Comparison of ENCODE assay signal across 35 cellular contexts in the genomic region with DNA sequence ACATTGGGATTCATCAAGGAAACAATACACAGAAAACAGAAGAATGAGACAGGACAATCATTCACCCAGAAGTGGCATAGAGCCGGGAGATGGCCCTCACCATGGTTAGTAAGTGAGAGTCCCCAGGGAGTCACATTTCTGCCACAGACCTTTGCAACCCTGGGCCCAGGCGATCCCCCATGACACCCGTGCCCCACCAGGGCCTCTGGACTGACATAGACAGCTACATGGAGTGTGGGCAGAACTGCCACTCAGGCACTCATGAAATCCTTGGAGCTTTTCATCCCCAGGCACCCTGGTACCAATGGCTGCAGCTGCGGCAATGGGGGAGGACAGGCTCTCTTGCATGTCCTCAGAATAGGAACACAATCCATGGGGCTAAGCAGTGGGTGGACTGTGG.
"Had no signal": no experiment of that assay in that cellular context is flagged by ENCODE, and none has a peak within 500 bp of the region (broad histone marks: within the 10 kb centered on the region; RNA-seq: fewer than 3 reads in every experiment).

No MANE protein-coding gene starts in this region.

- ATAC-seq: activated CD8-positive, alpha-beta T cell treated with anti-CD3 and anti-CD28 coated beads for 36 hours; activated naive CD4-positive, alpha-beta T cell treated with anti-CD3 and anti-CD28 coated beads, Interleukin-2, amount 50 U/mL, for 72 hours; activated T-cell treated with anti-CD3 and anti-CD28 coated beads, Interleukin-2, amount 50 U/mL, for 4 hours; activated T-cell treated with anti-CD3 and anti-CD28 coated beads, Interleukin-2, amount 50 U/mL, for 72 hours; activated T-helper 17 cell treated with anti-CD3 and anti-CD28 coated beads, Interleukin-2, amount 50 U/mL, for 72 hours; body of pancreas had no signal

- H3K36me3 Mint-ChIP-seq: activated CD4-positive, alpha-beta memory T cell treated with anti-CD3 and anti-CD28 coated beads for 36 hours had no signal

- H3K27me3 ChIP-seq: adrenal gland, body of pancreas, brain microvascular endothelial cell, breast epithelium had no signal

- H3K36me3 ChIP-seq: adrenal gland, brain microvascular endothelial cell, breast epithelium had no signal

- H3K27ac Mint-ChIP-seq: activated B cell treated with CpG ODN at 0.5 μM for 24 hours; activated CD4-positive, alpha-beta memory T cell treated with anti-CD3 and anti-CD28 coated beads for 36 hours; activated CD4-positive, alpha-beta T cell treated with anti-CD3 and anti-CD28 coated beads, Interleukin-2, amount 10 ng/mL, durations not matched to agents 24 days and 14 days; activated CD8-positive, alpha-beta T cell treated with anti-CD3 and anti-CD28 coated beads for 36 hours; activated naive CD4-positive, alpha-beta T cell treated with anti-CD3 and anti-CD28 coated beads for 36 hours; activated naive CD4-positive, alpha-beta T cell treated with anti-CD3 and anti-CD28 coated beads, Interleukin-2, amount 50 U/mL, for 72 hours; activated naive CD8-positive, alpha-beta T cell treated with anti-CD3 and anti-CD28 coated beads for 36 hours; activated T-cell treated with anti-CD3 and anti-CD28 coated beads, Interleukin-2, amount 50 U/mL, for 72 hours; activated T-helper 1 cell treated with anti-CD3 and anti-CD28 coated beads, Interleukin-12 subunit alpha, Interleukin-12 subunit beta, Interleukin-2, Interleukin-4 antibody, amounts not matched to agents 30 ng/mL and 10 ng/mL and 1 ng/mL, durations not matched to agents 14 hours and 24 hours and 36 hours; activated T-helper 17 cell treated with anti-CD3 and anti-CD28 coated beads, Interleukin-2, amount 50 U/mL, for 72 hours; T-helper 1 cell treated with Interleukin-12 subunit alpha and Interleukin-12 subunit beta and Interleukin-4 antibody, amounts not matched to agents 30 μg/mL and 1 μg/mL, for 36 hours; T-helper 2 cell treated with Interferon-gamma antibody and Interleukin-4, amounts not matched to agents 5 μg/mL and 100 μg/mL, for 36 hours had no signal

- H3K4me3 ChIP-seq: adrenal gland, body of pancreas, breast epithelium had no signal

- H3K27ac ChIP-seq: adrenal gland, body of pancreas, brain microvascular endothelial cell, breast epithelium, VCaP had no signal

- DNase-seq: activated B cell treated with CpG ODN at 0.5 μM for 24 hours; activated CD4-positive, alpha-beta memory T cell treated with anti-CD3 and anti-CD28 coated beads for 36 hours; activated CD4-positive, alpha-beta T cell treated with anti-CD3 and anti-CD28 coated beads for 4 hours; activated CD4-positive, alpha-beta T cell treated with anti-CD3 and anti-CD28 coated beads, Interleukin-2, amount 10 ng/mL, durations not matched to agents 24 days and 14 days; activated CD4-positive, alpha-beta T cell treated with anti-CD3 and anti-CD28 coated beads, Interleukin-2, amount 50 U/mL, for 1 hour; activated CD4-positive, alpha-beta T cell treated with anti-CD3 and anti-CD28 coated beads, Interleukin-2, amount 50 U/mL, for 4 hours; activated CD4-positive, CD25-positive, alpha-beta regulatory T cell treated with anti-CD3 and anti-CD28 coated beads, Interleukin-2, amount 50 U/mL, for 72 hours; activated CD8-positive, alpha-beta memory T cell treated with anti-CD3 and anti-CD28 coated beads, Interleukin-2, amount 50 U/mL, for 4 hours; activated CD8-positive, alpha-beta T cell treated with anti-CD3 and anti-CD28 coated beads for 36 hours; activated effector memory CD4-positive, alpha-beta T cell treated with anti-CD3 and anti-CD28 coated beads, Interleukin-2, amount 50 U/mL, for 16 hours; activated gamma-delta T cell treated with Interleukin-2 at 50 U/mL for 16 hours; activated naive CD4-positive, alpha-beta T cell; activated naive CD4-positive, alpha-beta T cell treated with anti-CD3 and anti-CD28 coated beads for 36 hours; activated naive CD4-positive, alpha-beta T cell treated with anti-CD3 and anti-CD28 coated beads, Interleukin-2, amount 50 U/mL, for 16 hours; activated naive CD8-positive, alpha-beta T cell treated with anti-CD3 and anti-CD28 coated beads for 36 hours; activated T-cell treated with anti-CD3 and anti-CD28 coated beads for 4 hours; activated T-cell treated with anti-CD3 and anti-CD28 coated beads, Interleukin-2, amount 50 U/mL, for 1 hour; activated T-cell treated with anti-CD3 and anti-CD28 coated beads, Interleukin-2, amount 50 U/mL, for 4 hours; activated T-cell treated with anti-CD3 and anti-CD28 coated beads, Interleukin-2, amount 50 U/mL, for 72 hours; adrenal gland; amniotic stem cell; body of pancreas; brain microvascular endothelial cell; central memory CD4-positive, alpha-beta T cell; SW 1271; T-helper 1 cell; T-helper 2 cell; T-helper 9 cell had no signal

- H3K27me3 Mint-ChIP-seq: activated B cell treated with CpG ODN at 0.5 μM for 24 hours; activated CD4-positive, alpha-beta memory T cell treated with anti-CD3 and anti-CD28 coated beads for 36 hours; activated CD4-positive, alpha-beta T cell treated with anti-CD3 and anti-CD28 coated beads, Interleukin-2, amount 10 ng/mL, durations not matched to agents 24 days and 14 days; activated CD8-positive, alpha-beta T cell treated with anti-CD3 and anti-CD28 coated beads for 36 hours; activated naive CD8-positive, alpha-beta T cell treated with anti-CD3 and anti-CD28 coated beads for 36 hours; activated T-helper 17 cell treated with anti-CD3 and anti-CD28 coated beads, Interleukin-2, amount 50 U/mL, for 72 hours had no signal

- H3K4me1 Mint-ChIP-seq: activated B cell treated with CpG ODN at 0.5 μM for 24 hours; activated CD4-positive, alpha-beta T cell treated with anti-CD3 and anti-CD28 coated beads, Interleukin-2, amount 10 ng/mL, durations not matched to agents 24 days and 14 days; activated naive CD8-positive, alpha-beta T cell treated with anti-CD3 and anti-CD28 coated beads for 36 hours; activated T-helper 17 cell treated with anti-CD3 and anti-CD28 coated beads, Interleukin-2, amount 50 U/mL, for 72 hours had no signal

- H3K4me3 Mint-ChIP-seq: activated B cell treated with CpG ODN at 0.5 μM for 24 hours; activated CD4-positive, alpha-beta memory T cell treated with anti-CD3 and anti-CD28 coated beads for 36 hours; activated CD4-positive, alpha-beta T cell treated with anti-CD3 and anti-CD28 coated beads, Interleukin-2, amount 10 ng/mL, durations not matched to agents 24 days and 14 days; activated CD8-positive, alpha-beta T cell treated with anti-CD3 and anti-CD28 coated beads for 36 hours; activated naive CD4-positive, alpha-beta T cell treated with anti-CD3 and anti-CD28 coated beads for 36 hours; activated naive CD8-positive, alpha-beta T cell treated with anti-CD3 and anti-CD28 coated beads for 36 hours; activated T-cell treated with anti-CD3 and anti-CD28 coated beads, Interleukin-2, amount 50 U/mL, for 4 hours; activated T-cell treated with anti-CD3 and anti-CD28 coated beads, Interleukin-2, amount 50 U/mL, for 72 hours; activated T-helper 1 cell treated with anti-CD3 and anti-CD28 coated beads, Interleukin-12 subunit alpha, Interleukin-12 subunit beta, Interleukin-2, Interleukin-4 antibody, amounts not matched to agents 30 ng/mL and 10 ng/mL and 1 ng/mL, durations not matched to agents 14 hours and 24 hours and 36 hours; activated T-helper 17 cell treated with anti-CD3 and anti-CD28 coated beads, Interleukin-2, amount 50 U/mL, for 72 hours; T-helper 1 cell treated with Interleukin-12 subunit alpha and Interleukin-12 subunit beta and Interleukin-4 antibody, amounts not matched to agents 30 μg/mL and 1 μg/mL, for 36 hours; T-helper 2 cell treated with Interferon-gamma antibody and Interleukin-4, amounts not matched to agents 5 μg/mL and 100 μg/mL, for 36 hours had no signal

- H3K4me1 ChIP-seq: adrenal gland, body of pancreas, breast epithelium had no signal
